In the genomic region with DNA sequence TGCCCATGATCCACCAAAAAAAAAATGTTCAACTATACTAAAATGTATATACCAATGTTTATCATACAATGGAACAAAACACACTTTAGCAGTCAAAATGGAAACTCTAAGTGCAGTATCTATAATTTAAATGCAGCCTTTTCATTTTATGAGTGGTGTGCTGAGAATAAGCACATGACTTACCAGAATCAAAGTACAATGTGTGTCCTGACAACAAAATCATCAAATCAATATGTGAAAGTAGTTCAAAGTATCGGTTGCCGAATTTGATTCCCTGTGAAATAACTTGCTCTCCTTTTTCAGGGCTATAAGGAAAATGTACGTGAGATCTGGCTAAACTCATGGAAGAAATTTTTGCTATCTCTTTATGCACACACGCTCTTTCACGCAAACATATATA, we compare ENCODE assay signal across 26 cellular contexts. TPM values are rescaled to one million over a fixed set of nuclear protein-coding genes. Genes with fewer than 3 reads are reported as not detected.
A peak's percentile ranks its signal among the peaks of the same experiment; 100 is the strongest.
DNase-seq lines count a peak whose midpoint lies in the region; ATAC-seq, FAIRE-seq and TF ChIP-seq lines count a peak whose summit lies in the region.
"Had no signal": no experiment of that assay in that cellular context is flagged by ENCODE, and none has a peak within 500 bp of the region (broad histone marks: within the 10 kb centered on the region; RNA-seq: fewer than 3 reads in every experiment).

No MANE protein-coding gene starts in this region.

- H3K36me3 Mint-ChIP-seq in mesothelial cell of epicardium, result no peaks in the 10 kb centered on the region
- H3K36me3 Mint-ChIP-seq: CD8-positive, alpha-beta T cell had no signal

- no peak for TF ChIP-seq POLR2A in HepG2 (IDR thresholded peaks at IDR 0.05; ENCODE audit: insufficient read depth in 1 of 2, low read depth in 2 of 2, low read length in 2 of 2)

- in situ Hi-C loops in HepG2 (cut with HindIII; ENCODE audit: extremely low pct_ligation_motif_present, low pct_unique_long_range_greater_than_20kb), result no loop called here

- no peaks in the 10 kb centered on the region for H3K9me3 ChIP-seq in liver (ENCODE audit: control insufficient read depth in 4 of 4, low read length in 3 of 4)
- no peaks in the 10 kb centered on the region for H3K9me3 ChIP-seq in HepG2 (ENCODE audit: low read length)
- H3K9me3 ChIP-seq: A549; BLaER1 treated with 17β-estradiol and CSF1 and Interleukin-3, amounts not matched to agents 10 nM and 100 nM had no signal

- no peaks in the 10 kb centered on the region for H4K20me1 ChIP-seq in HepG2 (ENCODE audit: insufficient read depth, low read length)
- H4K20me1 ChIP-seq: BLaER1 treated with 17β-estradiol and CSF1 and Interleukin-3, amounts not matched to agents 10 nM and 100 nM had no signal

- peaks cover 26% of the 10 kb centered on the region for H3K4me1 Mint-ChIP-seq in mesothelial cell of epicardium
- H3K4me1 Mint-ChIP-seq: B cell had no signal

- H3K9me3 Mint-ChIP-seq in mesothelial cell of epicardium, result no peaks in the 10 kb centered on the region
- H3K9me3 Mint-ChIP-seq: CD4-positive, alpha-beta T cell; CD8-positive, alpha-beta T cell had no signal

- TF ChIP-seq RAD21 in liver (IDR thresholded peaks at IDR 0.05) (no peak), HepG2 (CRISPR knock-in tag; IDR thresholded peaks at IDR 0.05) (no peak)

- CTCF ChIA-PET in HepG2 (lab: Yijun Ruan, JAX; ENCODE audit: low intra/inter-chr PET ratio, low total read pairs), result no interaction called here

- TF ChIP-seq EP300 in HepG2 (IDR thresholded peaks at IDR 0.05; ENCODE audit: low read depth in 2 of 2, low read length in 2 of 2) (no peak), HepG2 (CRISPR knock-in tag; IDR thresholded peaks at IDR 0.05; ENCODE audit: borderline replicate concordance) (no peak)

- no peak overlapping the region for H2AFZ ChIP-seq in HepG2 (ENCODE audit: low read length)

- H3K27me3 ChIP-seq in liver (ENCODE audit: control insufficient read depth in 4 of 4, insufficient read depth in 4 of 4, low read length in 3 of 4) (no peaks in the 10 kb centered on the region), HepG2 (ENCODE audit: control insufficient read depth in 1 of 2, insufficient read depth in 2 of 2, low read length in 2 of 2) (no peaks in the 10 kb centered on the region)
- H3K27me3 ChIP-seq: BLaER1 treated with 17β-estradiol and CSF1 and Interleukin-3, amounts not matched to agents 10 nM and 100 nM had no signal

- no peak overlapping the region for H3K27ac ChIP-seq in liver (ENCODE audit: low read depth in 1 of 2, low read length in 2 of 2)
- no peak overlapping the region for H3K27ac ChIP-seq in HepG2 (ENCODE audit: extremely low read length, insufficient read depth, low read length)
- no peak overlapping the region for H3K27ac ChIP-seq in caudate nucleus (ENCODE audit: low read depth, low read length)
- H3K27ac ChIP-seq: 22Rv1; A549; BLaER1 treated with 17β-estradiol and CSF1 and Interleukin-3, amounts not matched to agents 10 nM and 100 nM; C4-2B had no signal

- 63% methylated on average over 5 of the region's 5 CpGs for WGBS in liver
- WGBS in HepG2 (ENCODE audit: low lambda C conversion rate), result 71% methylated on average over 5 of the region's 5 CpGs

- no peak for FAIRE-seq in HepG2 (lab: Jason Lieb, UNC)
- FAIRE-seq: A549, GM12878, GM12892, GM18507, GM19239 had no signal

- no peak for ATAC-seq in HepG2
- ATAC-seq in left lobe of liver, result peak; percentile 32
- ATAC-seq in GM21576 (IDR thresholded peaks at IDR 0.05; ENCODE audit: unreplicated experiment), result no peak
- ATAC-seq: CD8-positive, alpha-beta T cell; GM12878 had no signal

- intact Hi-C loops in HepG2 (cut with micrococcal nuclease; ENCODE audit: unreplicated experiment), result no loop called here

- H3K4me3 Mint-ChIP-seq in mesothelial cell of epicardium, result no peak overlapping the region
- H3K4me3 Mint-ChIP-seq: B cell; CD4-positive, alpha-beta T cell; CD8-positive, alpha-beta T cell had no signal

- POLR2A ChIA-PET in HepG2 (lab: Yijun Ruan, JAX), result no interaction called here

- no peaks in the 10 kb centered on the region for H3K79me2 ChIP-seq in HepG2 (ENCODE audit: insufficient read depth, low read length)

- H3K4me1 ChIP-seq in liver (ENCODE audit: control insufficient read depth in 4 of 4, insufficient read depth in 4 of 4, low read length in 3 of 4) (peaks cover 0 to 3% (median 0%) of the 10 kb centered on the region in 4 donors), HepG2 (ENCODE audit: insufficient read depth, low read length) (peaks cover 35% of the 10 kb centered on the region)

- H3K4me3 ChIP-seq in liver (ENCODE audit: low read depth in 1 of 3, low read length in 3 of 3) (no peak overlapping the region), HepG2 (replicated peaks in 1 of 3; ENCODE audit: insufficient read depth in 1 of 3, low read depth in 2 of 3, low read length in 3 of 3) (no peak overlapping the region)
- H3K4me3 ChIP-seq: A549; BLaER1 treated with 17β-estradiol and CSF1 and Interleukin-3, amounts not matched to agents 10 nM and 100 nM; GM12878 had no signal

- H3K36me3 ChIP-seq in liver (ENCODE audit: control insufficient read depth in 4 of 4, insufficient read depth in 3 of 4, low read depth in 1 of 4, low read length in 3 of 4) (no peaks in the 10 kb centered on the region), HepG2 (replicated peaks in 1 of 2; ENCODE audit: control insufficient read depth in 1 of 2, insufficient read depth in 2 of 2, low read length in 2 of 2) (no peaks in the 10 kb centered on the region)
- H3K36me3 ChIP-seq: BLaER1 treated with 17β-estradiol and CSF1 and Interleukin-3, amounts not matched to agents 10 nM and 100 nM had no signal

- H3K27ac Mint-ChIP-seq in mesothelial cell of epicardium, result peak overlapping the region; percentile 80
- H3K27ac Mint-ChIP-seq: B cell; CD4-positive, alpha-beta T cell; CD8-positive, alpha-beta T cell had no signal

- no peak overlapping the region for H3K9ac ChIP-seq in liver (ENCODE audit: low read depth in 1 of 2, low read length in 2 of 2)
- no peak overlapping the region for H3K9ac ChIP-seq in HepG2 (ENCODE audit: insufficient read depth, low read depth, low read length)
- H3K9ac ChIP-seq: BLaER1 treated with 17β-estradiol and CSF1 and Interleukin-3, amounts not matched to agents 10 nM and 100 nM had no signal

- H3K27me3 Mint-ChIP-seq in mesothelial cell of epicardium (ENCODE audit: low read depth), result no peaks in the 10 kb centered on the region
- H3K27me3 Mint-ChIP-seq: CD4-positive, alpha-beta T cell had no signal

- TF ChIP-seq CTCF in liver (IDR thresholded peaks at IDR 0.05; ENCODE audit: low read depth, low read length, missing input control) (no peak), HepG2 (CRISPR knock-in tag; IDR thresholded peaks at IDR 0.05) (no peak), mesothelial cell of epicardium (IDR thresholded peaks at IDR 0.05; ENCODE audit: unreplicated experiment) (no peak)

- BruUV-seq in HepG2 (replicated peaks; lab: Mats Ljungman, UMichigan), result no TSS peak

- no peak for DNase-seq in HepG2 (ENCODE audit: low spot score)
- no peak for DNase-seq in left lobe of liver (ENCODE audit: low spot score)
- DNase-seq in mesothelial cell of epicardium (ENCODE audit: low spot score in 2 of 2, unreplicated experiment in 2 of 2), result no peak
- no peak for DNase-seq in activated naive CD4-positive, alpha-beta T cell treated with Interleukin-2 at 50 U/mL for 16 hours
- DNase-seq in caudate nucleus (lab: John Stamatoyannopoulos, UW), result no peak
- DNase-seq: AML-193; CD4-positive, alpha-beta T cell; CD8-positive, alpha-beta T cell; DMS 273 treated with DMSO at 0.1 percent for 48 hours; DMS153; DMS53; DMS79; DND-41; EL; GDM1 had no signal

- H3K4me2 ChIP-seq in HepG2 (ENCODE audit: low read depth, low read length), result no peak overlapping the region
- H3K4me2 ChIP-seq: A549; BLaER1 treated with 17β-estradiol and CSF1 and Interleukin-3, amounts not matched to agents 10 nM and 100 nM had no signal

TF ChIP-seq in HepG2, 621 proteins besides CTCF, POLR2A, EP300 and RAD21 (continues in another document):
- TF ChIP-seq FOXO1 (CRISPR knock-in tag; IDR thresholded peaks at IDR 0.05) (no peak), PAX8 (CRISPR knock-in tag; IDR thresholded peaks at IDR 0.05; ENCODE audit: borderline replicate concordance) (no peak), ZNF713 (CRISPR knock-in tag; IDR thresholded peaks at IDR 0.05) (no peak), MAZ (IDR thresholded peaks at IDR 0.05; ENCODE audit: borderline replicate concordance, low read depth, low read length) (no peak), MAZ (CRISPR knock-in tag; IDR thresholded peaks at IDR 0.05; ENCODE audit: low read depth) (no peak), MAFF (IDR thresholded peaks at IDR 0.05; ENCODE audit: low read depth, low read length) (no peak)

RNA-seq across cellular contexts. Expression of gene KIF5B, which starts 16.9 kb away (rescaled TPM):
- 10 to 100 TPM; 27.6 to 42.0 TPM for total RNA-seq in liver
- polyA plus RNA-seq in liver, result 10 to 100 TPM; 12.2 to 18.1 TPM
- total RNA-seq in HepG2 (2016; rRNA removed; fragmentation: Illumina TruSeq; extraction: Trizol), result 133 and 183 TPM in 2 replicates
- total RNA-seq in HepG2 (2016; cell fraction: cytosol; rRNA removed; fragmentation: Illumina TruSeq; extraction: Trizol; ENCODE audit: low read depth), result 11.5 and 13.3 TPM in 2 replicates
- 132 and 189 TPM in 2 replicates for total RNA-seq in HepG2 (2016; cell fraction: insoluble cytoplasmic fraction; rRNA removed; fragmentation: Illumina TruSeq; extraction: Trizol)
- total RNA-seq in HepG2 (2016; cell fraction: membrane; rRNA removed; fragmentation: Illumina TruSeq; extraction: Trizol), result 48.9 and 50.9 TPM in 2 replicates
- 95.3 and 101 TPM in 2 replicates for total RNA-seq in HepG2 (2016; cell fraction: nucleus; rRNA removed; fragmentation: Illumina TruSeq; extraction: Trizol)
- polyA plus RNA-seq in HepG2 (2011; rRNA removed), result 24.2 and 34.3 TPM in 2 replicates
- polyA plus RNA-seq in HepG2 (2011; cell fraction: cytosol; rRNA removed), result 14.2 and 19.7 TPM in 2 replicates
- polyA plus RNA-seq in HepG2 (2011; cell fraction: nucleus; rRNA removed), result 12.9 and 14.3 TPM in 2 replicates
- polyA plus RNA-seq in HepG2 (2012), result 54.5 and 69.7 TPM in 2 replicates
- 2.3 and 2.6 TPM in 2 replicates for polyA plus RNA-seq in HepG2 (2016; cell fraction: cytosol; fragmentation: Illumina TruSeq; extraction: Trizol; ENCODE audit: low read depth)
- 124 and 134 TPM in 2 replicates for polyA plus RNA-seq in HepG2 (2016; cell fraction: insoluble cytoplasmic fraction; fragmentation: Illumina TruSeq; extraction: Trizol; ENCODE audit: low read depth)
- 13.6 and 14.9 TPM in 2 replicates for polyA plus RNA-seq in HepG2 (2016; cell fraction: membrane; fragmentation: Illumina TruSeq; extraction: Trizol; ENCODE audit: low read depth)
- polyA plus RNA-seq in HepG2 (2016; cell fraction: nucleus; fragmentation: Illumina TruSeq; extraction: Trizol; ENCODE audit: insufficient read depth, low read depth), result 84.5 and 87.7 TPM in 2 replicates
- polyA minus RNA-seq in HepG2 (2011; rRNA and poly(A)+ RNA removed; ENCODE audit: low replicate concordance), result 16.9 and 19.8 TPM in 2 replicates
- polyA minus RNA-seq in HepG2 (2011; cell fraction: cytosol; rRNA and poly(A)+ RNA removed), result 67.3 and 71.1 TPM in 2 replicates
- polyA minus RNA-seq in HepG2 (2011; cell fraction: nucleus; rRNA and poly(A)+ RNA removed), result 84.4 and 86.4 TPM in 2 replicates
- 14.9 TPM for total RNA-seq in left lobe of liver
- 101 to 104 TPM (median 101 TPM) in 3 replicates for total RNA-seq in mesothelial cell of epicardium
